In the genomic region with DNA sequence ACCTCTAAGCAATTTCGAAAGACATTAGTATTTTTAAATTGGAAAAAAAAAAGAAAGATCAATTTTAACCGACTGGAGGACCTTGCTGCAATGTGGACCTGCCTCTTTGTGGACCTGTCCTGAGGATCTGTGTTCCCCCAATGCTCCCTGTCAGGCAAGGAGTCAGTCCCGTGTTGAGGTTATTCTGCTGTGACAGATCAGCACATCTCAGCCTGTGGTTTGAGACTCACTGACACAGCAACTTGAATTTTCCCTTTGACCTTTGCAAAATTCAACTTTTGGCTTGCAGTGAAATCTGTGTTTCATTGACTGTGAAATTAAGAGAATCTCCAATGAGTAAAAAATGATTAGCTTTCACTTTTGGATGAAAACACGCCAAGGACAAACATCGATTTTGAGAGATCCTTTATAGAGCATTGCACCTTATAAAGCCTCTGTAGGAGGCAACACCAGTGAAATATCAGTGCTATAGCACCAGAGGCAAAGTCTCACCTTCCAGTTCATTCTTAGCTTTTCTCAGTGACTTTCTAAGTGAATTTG, we compare ENCODE assay signal across 23 cellular contexts.
"Had no signal": no experiment of that assay in that cellular context is flagged by ENCODE, and none has a peak within 500 bp of the region (broad histone marks: within the 10 kb centered on the region; RNA-seq: fewer than 3 reads in every experiment).

No MANE protein-coding gene starts in this region.

- H3K9me3 ChIP-seq: Peyer's patch, SJSA1, SK-N-SH had no signal

- H3K4me1 ChIP-seq: Peyer's patch, SJSA1 had no signal

- H3K4me2 ChIP-seq: PC-9, SK-N-SH had no signal

- H3K4me3 ChIP-seq: PC-9, Peyer's patch, SJSA1 had no signal

- H3K36me3 Mint-ChIP-seq: T-cell had no signal

- H3K4me3 Mint-ChIP-seq: T-cell; T-helper 1 cell treated with Interleukin-12 subunit alpha and Interleukin-12 subunit beta and Interleukin-4 antibody, amounts not matched to agents 30 μg/mL and 1 μg/mL, for 36 hours had no signal

- H3K27me3 ChIP-seq: Peyer's patch, SJSA1 had no signal

- ATAC-seq: T-cell had no signal

- H3K9ac ChIP-seq: SK-N-SH had no signal

- H3K4me1 Mint-ChIP-seq: T-cell had no signal

- H2AFZ ChIP-seq: PC-9 had no signal

- H3K36me3 ChIP-seq: Peyer's patch, SJSA1 had no signal

- H3K9me3 Mint-ChIP-seq: T-cell; T-helper 1 cell treated with Interleukin-12 subunit alpha and Interleukin-12 subunit beta and Interleukin-4 antibody, amounts not matched to agents 30 μg/mL and 1 μg/mL, for 36 hours had no signal

- H3K27ac ChIP-seq: PC-9, Peyer's patch, SJSA1 had no signal

- DNase-seq: KG1, MM.1S, NCI-H1092 treated with DMSO at 0.1 percent for 48 hours, NCI-H1436, NCI-H187, NCI-H2029, NCI-H2081 treated with DMSO at 0.1 percent for 48 hours, NCI-H2171, NCI-H226, NCI-H446, NCI-H510A, NCI-H524 treated with DMSO at 0.1 percent for 48 hours, NCI-H69, NCI-H774, PC-9, Peyer's patch, Right ventricle myocardium superior, SIG-M5, SK-N-SH, SW 1271, T-cell had no signal

- H3K27ac Mint-ChIP-seq: T-cell; T-helper 1 cell treated with Interleukin-12 subunit alpha and Interleukin-12 subunit beta and Interleukin-4 antibody, amounts not matched to agents 30 μg/mL and 1 μg/mL, for 36 hours had no signal
